Comparison of ENCODE assay signal across 25 cellular contexts in the genomic region with DNA sequence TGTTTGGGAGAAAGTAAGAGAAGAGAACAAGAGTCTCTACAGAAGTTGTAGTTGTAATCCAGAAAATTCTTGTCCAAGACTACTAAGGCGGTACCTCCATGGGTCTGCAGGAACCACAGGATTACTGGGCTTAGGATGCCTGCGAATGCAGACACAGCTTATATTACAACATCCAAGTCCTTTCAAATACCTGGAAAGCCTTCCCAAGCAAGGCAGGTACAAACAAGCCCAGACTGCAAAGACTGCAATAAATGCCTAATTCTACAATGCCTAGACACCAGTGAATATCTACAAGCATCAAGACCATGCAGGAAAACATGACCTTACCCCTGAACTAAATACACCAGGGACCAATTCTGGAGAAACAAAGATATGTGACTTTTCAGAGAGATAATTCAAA.
DNase-seq lines count a peak whose midpoint lies in the region; ATAC-seq, FAIRE-seq and TF ChIP-seq lines count a peak whose summit lies in the region.
"Had no signal": no experiment of that assay in that cellular context is flagged by ENCODE, and none has a peak within 500 bp of the region (broad histone marks: within the 10 kb centered on the region; RNA-seq: fewer than 3 reads in every experiment).

No MANE protein-coding gene starts in this region.

- no peak overlapping the region for H2AFZ ChIP-seq in neural progenitor cell (replicated peaks)
- H2AFZ ChIP-seq: GM23248 had no signal

- no peak overlapping the region for H3K4me3 ChIP-seq in HAP-1
- no peak overlapping the region for H3K4me3 ChIP-seq in RWPE2 (ENCODE audit: severe bottlenecking)
- no peak overlapping the region for H3K4me3 ChIP-seq in bronchial epithelial cell (ENCODE audit: low read depth, low read length)
- no peak overlapping the region for H3K4me3 ChIP-seq in neural progenitor cell
- H3K4me3 ChIP-seq in upper lobe of left lung = no peak overlapping the region
- H3K4me3 ChIP-seq in stomach = no peak overlapping the region
- H3K4me3 ChIP-seq: BLaER1, GM23248 had no signal

- no peaks in the 10 kb centered on the region for H4K20me1 ChIP-seq in neural progenitor cell (ENCODE audit: low read depth)
- H4K20me1 ChIP-seq: BLaER1 had no signal

- peak; percentile 24 to 75 for DNase-seq in HAP-1 (ENCODE audit: low spot score in 2 of 2)
- DNase-seq in RWPE2 (ENCODE audit: low spot score) = no peak
- DNase-seq in bronchial epithelial cell (ENCODE audit: low read depth) = peak; percentile 86
- DNase-seq in neural progenitor cell (ENCODE audit: low spot score) = no peak
- DNase-seq in GDM1 (lab: John Stamatoyannopoulos, UW) = no peak
- DNase-seq in upper lobe of left lung = no peak
- DNase-seq in stomach = no peak
- DNase-seq in stimulated activated CD4-positive, alpha-beta T cell treated with anti-CD3 and anti-CD28 coated beads, Interleukin-12 subunit alpha, Interleukin-12 subunit beta, amount 100 ng/mL, for 4 hours = no peak
- DNase-seq: 8988T; CD4-positive, CD25-positive, alpha-beta regulatory T cell; COR-L47; DMS53; GM23248; H7; KG1; MM.1S; NCI-H1417; NCI-H1694; NCI-H2029 treated with DMSO at 0.1 percent for 48 hours; NCI-H2171; NCI-H345; NCI-H510A treated with DMSO at 0.1 percent for 48 hours; PC-3; Right ventricle myocardium superior had no signal

- H3K79me2 ChIP-seq in neural progenitor cell (ENCODE audit: low read depth) = no peaks in the 10 kb centered on the region

- H3K27me3 Mint-ChIP-seq in neural progenitor cell (ENCODE audit: insufficient read depth, low read depth) = peaks cover 2% of the 10 kb centered on the region
- H3K27me3 Mint-ChIP-seq: CD4-positive, CD25-positive, alpha-beta regulatory T cell had no signal

- H3K4me1 ChIP-seq in HAP-1 (peaks cover 18% of the 10 kb centered on the region), RWPE2 (ENCODE audit: insufficient read depth, poor library complexity, severe bottlenecking) (peaks cover 14% of the 10 kb centered on the region), neural progenitor cell (peaks cover 12% of the 10 kb centered on the region), upper lobe of left lung (no peaks in the 10 kb centered on the region), stomach (peaks cover 0 to 13% (median 5%) of the 10 kb centered on the region in 4 donors)
- H3K4me1 ChIP-seq: BLaER1 had no signal

- TF ChIP-seq EP300 in upper lobe of left lung (IDR thresholded peaks at IDR 0.05) (no peak), stomach (IDR thresholded peaks at IDR 0.05) (no peak)

- H3K36me3 ChIP-seq in HAP-1 (replicated peaks) = no peaks in the 10 kb centered on the region
- H3K36me3 ChIP-seq in RWPE2 (ENCODE audit: low read depth) = no peaks in the 10 kb centered on the region
- no peaks in the 10 kb centered on the region for H3K36me3 ChIP-seq in bronchial epithelial cell (ENCODE audit: control insufficient read depth, insufficient read depth, low read length)
- H3K36me3 ChIP-seq in neural progenitor cell = no peaks in the 10 kb centered on the region
- no peaks in the 10 kb centered on the region for H3K36me3 ChIP-seq in upper lobe of left lung
- H3K36me3 ChIP-seq in stomach = no peaks in the 10 kb centered on the region
- H3K36me3 ChIP-seq: BLaER1 had no signal

- H3K9ac ChIP-seq in neural progenitor cell = no peak overlapping the region
- H3K9ac ChIP-seq: BLaER1, GM23248 had no signal

- intact Hi-C loops in stomach (cut with DNase I; ENCODE audit: low total_unique reads) = no loop called here

- TF ChIP-seq POLR2A in upper lobe of left lung (IDR thresholded peaks at IDR 0.05) = no peak
- no peak for TF ChIP-seq POLR2A in stomach (IDR thresholded peaks at IDR 0.05)

- peak; percentile 36 for FAIRE-seq in bronchial epithelial cell (lab: Jason Lieb, UNC)

- no peak overlapping the region for H3K4me3 Mint-ChIP-seq in neural progenitor cell
- H3K4me3 Mint-ChIP-seq: CD4-positive, CD25-positive, alpha-beta regulatory T cell had no signal

- no peaks in the 10 kb centered on the region for H3F3A ChIP-seq in neural progenitor cell (ENCODE audit: low read depth)

- in situ Hi-C loops in HAP-1 (cut with MboI; ENCODE audit: low sequenced_read_pairs) = no loop called here

- H3K4me1 Mint-ChIP-seq in neural progenitor cell = peaks cover 22% of the 10 kb centered on the region
- H3K4me1 Mint-ChIP-seq: CD4-positive, CD25-positive, alpha-beta regulatory T cell had no signal

- H3K36me3 Mint-ChIP-seq in neural progenitor cell = no peaks in the 10 kb centered on the region
- H3K36me3 Mint-ChIP-seq: CD4-positive, CD25-positive, alpha-beta regulatory T cell had no signal

- ATAC-seq in RWPE2 (ENCODE audit: low read depth) = peak; percentile 95
- no peak for ATAC-seq in upper lobe of left lung (ENCODE audit: low FRiP score in 2 of 2)
- ATAC-seq: PC-3 had no signal

- no peaks in the 10 kb centered on the region for H3K27me3 ChIP-seq in HAP-1 (ENCODE audit: low read depth)
- no peaks in the 10 kb centered on the region for H3K27me3 ChIP-seq in RWPE2 (ENCODE audit: insufficient read depth, poor library complexity, severe bottlenecking)
- H3K27me3 ChIP-seq in bronchial epithelial cell (ENCODE audit: control insufficient read depth, insufficient read depth, low read length) = no peaks in the 10 kb centered on the region
- H3K27me3 ChIP-seq in neural progenitor cell = no peaks in the 10 kb centered on the region
- no peaks in the 10 kb centered on the region for H3K27me3 ChIP-seq in upper lobe of left lung
- no peaks in the 10 kb centered on the region for H3K27me3 ChIP-seq in stomach
- H3K27me3 ChIP-seq: BLaER1 had no signal

- H3K9me3 Mint-ChIP-seq in neural progenitor cell = peaks cover 8% of the 10 kb centered on the region
- H3K9me3 Mint-ChIP-seq: CD4-positive, CD25-positive, alpha-beta regulatory T cell had no signal

- 80 to 88% methylated on average over 2 of the region's 2 CpGs for WGBS in upper lobe of left lung, 2 donors
- WGBS in stomach, 5 donors = 89 to 98% (median 97%) methylated on average over 2 of the region's 2 CpGs

- H3K9me3 ChIP-seq in HAP-1 = no peaks in the 10 kb centered on the region
- no peaks in the 10 kb centered on the region for H3K9me3 ChIP-seq in RWPE2 (ENCODE audit: severe bottlenecking)
- no peaks in the 10 kb centered on the region for H3K9me3 ChIP-seq in neural progenitor cell (ENCODE audit: low read depth)
- H3K9me3 ChIP-seq in upper lobe of left lung = no peaks in the 10 kb centered on the region
- no peaks in the 10 kb centered on the region for H3K9me3 ChIP-seq in stomach
- H3K9me3 ChIP-seq: BLaER1 had no signal

- H3K4me2 ChIP-seq in neural progenitor cell = peak overlapping the region; percentile 19
- H3K4me2 ChIP-seq: BLaER1 had no signal

- H3K27ac ChIP-seq in RWPE2 (ENCODE audit: poor library complexity, severe bottlenecking) (no peak overlapping the region), neural progenitor cell (no peak overlapping the region), upper lobe of left lung (no peak overlapping the region), stomach (no peak overlapping the region)
- H3K27ac ChIP-seq: BLaER1, GM23248 had no signal

- TF ChIP-seq CTCF in RWPE2 (IDR thresholded peaks at IDR 0.05; ENCODE audit: poor library complexity, severe bottlenecking) = no peak
- TF ChIP-seq CTCF in bronchial epithelial cell (IDR thresholded peaks at IDR 0.05; ENCODE audit: insufficient read depth, low read length, severe bottlenecking) = no peak
- TF ChIP-seq CTCF in neural progenitor cell (IDR thresholded peaks at IDR 0.05) = no peak
- TF ChIP-seq CTCF in upper lobe of left lung (IDR thresholded peaks at IDR 0.05) = no peak
- TF ChIP-seq CTCF in stomach (IDR thresholded peaks at IDR 0.05) = no peak

- H3K27ac Mint-ChIP-seq in neural progenitor cell = peak overlapping the region; percentile 97
- H3K27ac Mint-ChIP-seq: CD4-positive, CD25-positive, alpha-beta regulatory T cell had no signal

Comparison
In these comparisons a context has a peak if more than half of its experiments do, and no peak if none do; other contexts are left out.
1. DNase-seq: peak in HAP-1 (2 of 2) and bronchial epithelial cell (single experiment); none in RWPE2 (single experiment), neural progenitor cell (single experiment), GDM1 (single experiment), upper lobe of left lung (0 of 2), stomach (single experiment) and stimulated activated CD4-positive, alpha-beta T cell treated with anti-CD3 and anti-CD28 coated beads, Interleukin-12 subunit alpha, Interleukin-12 subunit beta, amount 100 ng/mL, for 4 hours (single experiment).